ENCODE assay signal across 17 cellular contexts in genomic region chr6:125307964-125308615, GRCh38. TPM values are rescaled to one million over a fixed set of nuclear protein-coding genes. Genes with fewer than 3 reads are reported as not detected.
DNase-seq lines count a peak whose midpoint lies in the region; ATAC-seq and TF ChIP-seq lines count a peak whose summit lies in the region.
"Had no signal": no experiment of that assay in that cellular context is flagged by ENCODE, and none has a peak within 500 bp of the region (broad histone marks: within the 10 kb centered on the region; RNA-seq: fewer than 3 reads in every experiment).

No MANE protein-coding gene starts in this region.

- H4K20me1 ChIP-seq in osteoblast (ENCODE audit: insufficient read depth, low read length) = no peaks in the 10 kb centered on the region

- ATAC-seq in GM21786 (IDR thresholded peaks at IDR 0.05; ENCODE audit: unreplicated experiment) = no peak

- H3K4me3 Mint-ChIP-seq in activated T-helper 2 cell treated with anti-CD3 and anti-CD28 coated beads, Interferon-gamma antibody, Interleukin-2, Interleukin-4, amounts not matched to agents 10 μg/mL and 5 μg/mL and 100 μg/mL, durations not matched to agents 14 hours and 24 hours and 36 hours (ENCODE audit: low read depth) = no peak overlapping the region
- H3K4me3 Mint-ChIP-seq: activated CD4-positive, alpha-beta memory T cell treated with anti-CD3 and anti-CD28 coated beads, Interleukin-2, amount 10 ng/mL, durations not matched to agents 7 days and 5 days; stimulated activated naive CD8-positive, alpha-beta T cell treated with anti-CD3 and anti-CD28 coated beads, Interleukin-15, Interleukin-2, amounts not matched to agents 100 ng/mL and 50 ng/mL, for 24 hours had no signal

- H3K27me3 Mint-ChIP-seq in activated T-helper 2 cell treated with anti-CD3 and anti-CD28 coated beads, Interferon-gamma antibody, Interleukin-2, Interleukin-4, amounts not matched to agents 10 μg/mL and 5 μg/mL and 100 μg/mL, durations not matched to agents 14 hours and 24 hours and 36 hours (ENCODE audit: low read depth) = peaks cover 50% of the 10 kb centered on the region

- DNase-seq in DMS79 treated with DMSO at 0.1 percent for 48 hours (lab: John Stamatoyannopoulos, UW) (peak; percentile 93), LNCaP clone FGC (ENCODE audit: low read depth) (peak; percentile 79), osteoblast (ENCODE audit: insufficient read length, low spot score, missing footprints) (no peak), NCI-H524 (lab: John Stamatoyannopoulos, UW) (no peak), GM10266 (ENCODE audit: extremely low spot score) (no peak)
- no peak for DNase-seq in activated T-helper 2 cell treated with anti-CD3 and anti-CD28 coated beads, Interferon-gamma antibody, Interleukin-2, Interleukin-4, amounts not matched to agents 10 μg/mL and 5 μg/mL and 100 μg/mL, durations not matched to agents 14 hours and 24 hours and 36 hours (ENCODE audit: low spot score)
- DNase-seq in effector CD4-positive, alpha-beta T cell = no peak
- DNase-seq: activated CD4-positive, alpha-beta memory T cell treated with anti-CD3 and anti-CD28 coated beads, Interleukin-2, amount 10 ng/mL, durations not matched to agents 7 days and 5 days; amygdala; MM.1S; NCI-H187; stimulated activated CD4-positive, alpha-beta T cell treated with anti-CD3 and anti-CD28 coated beads, Interleukin-2, amount 100 ng/mL, for 48 hours; tibial artery had no signal

- intact Hi-C loops in activated T-helper 2 cell treated with anti-CD3 and anti-CD28 coated beads, Interferon-gamma antibody, Interleukin-2, Interleukin-4, amounts not matched to agents 10 μg/mL and 5 μg/mL and 100 μg/mL, durations not matched to agents 14 hours and 24 hours and 36 hours (cut with micrococcal nuclease) = loop anchor here (10.0 kb wide), 2 partner anchors 607 to 647 kb away; partner anchors contain the start of gene HINT3

- H3K79me2 ChIP-seq in osteoblast (ENCODE audit: insufficient read depth, low read length) = no peaks in the 10 kb centered on the region

- no peak overlapping the region for H3K27ac ChIP-seq in osteoblast (ENCODE audit: low read depth, low read length)
- H3K27ac ChIP-seq: SK-N-MC, tibial artery had no signal

- no peaks in the 10 kb centered on the region for H3K9me3 Mint-ChIP-seq in activated T-helper 2 cell treated with anti-CD3 and anti-CD28 coated beads, Interferon-gamma antibody, Interleukin-2, Interleukin-4, amounts not matched to agents 10 μg/mL and 5 μg/mL and 100 μg/mL, durations not matched to agents 14 hours and 24 hours and 36 hours
- H3K9me3 Mint-ChIP-seq: activated CD4-positive, alpha-beta memory T cell treated with anti-CD3 and anti-CD28 coated beads, Interleukin-2, amount 10 ng/mL, durations not matched to agents 7 days and 5 days; stimulated activated naive CD8-positive, alpha-beta T cell treated with anti-CD3 and anti-CD28 coated beads, Interleukin-15, Interleukin-2, amounts not matched to agents 100 ng/mL and 50 ng/mL, for 24 hours had no signal

- peaks cover 8% of the 10 kb centered on the region for H3K4me1 ChIP-seq in osteoblast (ENCODE audit: insufficient read depth, low read length)

- H3K4me2 ChIP-seq in osteoblast (ENCODE audit: insufficient read depth, low read length) = peak overlapping the region; percentile 44

- no peak for TF ChIP-seq CTCF in LNCaP clone FGC (IDR thresholded peaks at IDR 0.05; ENCODE audit: control insufficient read depth, extremely low read depth, insufficient read depth)
- no peak for TF ChIP-seq CTCF in osteoblast (IDR thresholded peaks at IDR 0.05; ENCODE audit: extremely low read depth, low read depth, low read length)
- TF ChIP-seq CTCF in GM10266 (IDR thresholded peaks at IDR 0.05; ENCODE audit: control insufficient read depth, insufficient read depth, low read depth, missing control alignments) = no peak

- no peaks in the 10 kb centered on the region for H3K36me3 Mint-ChIP-seq in activated T-helper 2 cell treated with anti-CD3 and anti-CD28 coated beads, Interferon-gamma antibody, Interleukin-2, Interleukin-4, amounts not matched to agents 10 μg/mL and 5 μg/mL and 100 μg/mL, durations not matched to agents 14 hours and 24 hours and 36 hours (ENCODE audit: low read depth)
- H3K36me3 Mint-ChIP-seq: CD14-positive monocyte had no signal

- H3K4me1 Mint-ChIP-seq in activated T-helper 2 cell treated with anti-CD3 and anti-CD28 coated beads, Interferon-gamma antibody, Interleukin-2, Interleukin-4, amounts not matched to agents 10 μg/mL and 5 μg/mL and 100 μg/mL, durations not matched to agents 14 hours and 24 hours and 36 hours (ENCODE audit: low read depth) = peaks cover 17% of the 10 kb centered on the region

- no peak overlapping the region for H3K4me3 ChIP-seq in LNCaP clone FGC (ENCODE audit: low read depth, low read length)
- no peak overlapping the region for H3K4me3 ChIP-seq in osteoblast (ENCODE audit: insufficient read depth, low read length)
- H3K4me3 ChIP-seq: SK-N-MC, tibial artery had no signal

- no peaks in the 10 kb centered on the region for H3K36me3 ChIP-seq in osteoblast (ENCODE audit: insufficient read depth, low read length)

- no peak overlapping the region for H2AFZ ChIP-seq in osteoblast (ENCODE audit: low read length)

- H3K27ac Mint-ChIP-seq in activated T-helper 2 cell treated with anti-CD3 and anti-CD28 coated beads, Interferon-gamma antibody, Interleukin-2, Interleukin-4, amounts not matched to agents 10 μg/mL and 5 μg/mL and 100 μg/mL, durations not matched to agents 14 hours and 24 hours and 36 hours = peak overlapping the region; percentile 34
- H3K27ac Mint-ChIP-seq: activated CD4-positive, alpha-beta memory T cell treated with anti-CD3 and anti-CD28 coated beads, Interleukin-2, amount 10 ng/mL, durations not matched to agents 7 days and 5 days; CD14-positive monocyte; stimulated activated naive CD8-positive, alpha-beta T cell treated with anti-CD3 and anti-CD28 coated beads, Interleukin-15, Interleukin-2, amounts not matched to agents 100 ng/mL and 50 ng/mL, for 24 hours had no signal

- no peaks in the 10 kb centered on the region for H3K9me3 ChIP-seq in osteoblast (ENCODE audit: low read depth, low read length)
- H3K9me3 ChIP-seq: tibial artery had no signal

- no peaks in the 10 kb centered on the region for H3K27me3 ChIP-seq in osteoblast (ENCODE audit: insufficient read depth, low read length)
- H3K27me3 ChIP-seq: tibial artery had no signal

RNA-seq across cellular contexts. Expression of gene HDDC2, which starts 6.3 kb away (rescaled TPM):
- 78.3 and 80.7 TPM in 2 replicates for total RNA-seq in activated T-helper 2 cell treated with anti-CD3 and anti-CD28 coated beads, Interferon-gamma antibody, Interleukin-2, Interleukin-4, amounts not matched to agents 10 μg/mL and 5 μg/mL and 100 μg/mL, durations not matched to agents 14 hours and 24 hours and 36 hours
- 63.9 and 71.3 TPM in 2 replicates for total RNA-seq in osteoblast

Comparison
In these comparisons a context has a peak if more than half of its experiments do, and no peak if none do; other contexts are left out.
1. DNase-seq: peak in DMS79 treated with DMSO at 0.1 percent for 48 hours (single experiment) and LNCaP clone FGC (single experiment); none in activated T-helper 2 cell treated with anti-CD3 and anti-CD28 coated beads, Interferon-gamma antibody, Interleukin-2, Interleukin-4, amounts not matched to agents 10 μg/mL and 5 μg/mL and 100 μg/mL, durations not matched to agents 14 hours and 24 hours and 36 hours (single experiment), osteoblast (single experiment), NCI-H524 (0 of 2), effector CD4-positive, alpha-beta T cell (single experiment) and GM10266 (single experiment).